ENCODE assay signal across 8 cellular contexts in the genomic region with DNA sequence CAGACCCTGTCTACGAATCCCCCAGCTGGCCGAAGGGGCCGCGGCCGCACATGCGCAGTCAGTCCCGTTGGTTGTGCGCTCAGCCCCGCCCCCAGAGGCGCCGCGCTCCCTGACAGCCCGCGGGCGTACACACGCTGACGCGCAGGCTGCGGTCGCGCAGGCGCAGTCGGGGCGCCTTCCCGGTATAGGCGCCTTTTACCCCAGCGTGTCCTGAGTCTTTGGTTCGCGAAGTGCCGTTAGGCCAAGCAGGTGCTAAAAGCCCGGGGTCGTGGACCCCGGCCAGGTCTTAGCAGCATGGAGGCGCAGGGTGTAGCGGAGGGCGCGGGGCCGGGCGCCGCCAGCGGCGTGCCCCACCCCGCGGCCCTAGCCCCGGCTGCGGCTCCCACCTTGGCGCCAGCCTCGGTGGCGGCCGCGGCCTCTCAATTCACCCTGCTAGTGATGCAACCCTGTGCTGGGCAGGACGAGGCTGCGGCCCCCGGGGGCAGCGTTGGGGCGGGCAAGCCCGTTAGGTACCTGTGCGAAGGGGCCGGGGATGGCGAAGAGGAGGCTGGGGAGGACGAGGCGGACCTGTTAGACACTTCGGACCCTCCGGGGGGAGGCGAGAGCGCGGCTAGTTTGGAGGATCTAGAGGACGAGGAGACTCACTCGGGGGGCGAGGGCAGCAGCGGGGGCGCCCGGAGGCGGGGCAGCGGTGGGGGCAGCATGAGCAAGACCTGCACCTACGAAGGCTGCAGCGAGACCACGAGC.
DNase-seq lines count a peak whose midpoint lies in the region; ATAC-seq and TF ChIP-seq lines count a peak whose summit lies in the region.

A gene with protein sequence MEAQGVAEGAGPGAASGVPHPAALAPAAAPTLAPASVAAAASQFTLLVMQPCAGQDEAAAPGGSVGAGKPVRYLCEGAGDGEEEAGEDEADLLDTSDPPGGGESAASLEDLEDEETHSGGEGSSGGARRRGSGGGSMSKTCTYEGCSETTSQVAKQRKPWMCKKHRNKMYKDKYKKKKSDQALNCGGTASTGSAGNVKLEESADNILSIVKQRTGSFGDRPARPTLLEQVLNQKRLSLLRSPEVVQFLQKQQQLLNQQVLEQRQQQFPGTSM (plus strand): TSS at position 159 of the 747 bp plus-strand sequence. CDS start 136 bp downstream, at position 295.

- peak; percentile 90 for ATAC-seq in GM18907 (IDR thresholded peaks at IDR 0.05; ENCODE audit: unreplicated experiment)
- ATAC-seq in HG03139 (IDR thresholded peaks at IDR 0.05; ENCODE audit: unreplicated experiment): peak; percentile 85
- peak; percentile 86 to 88 for ATAC-seq in activated CD4-positive, CD25-positive, alpha-beta regulatory T cell treated with anti-CD3 and anti-CD28 coated beads, Interleukin-2, amount 50 U/mL, for 24 hours

- no peak for TF ChIP-seq CTCF in AG09319 (IDR thresholded peaks at IDR 0.05; ENCODE audit: low read depth, low read length)

- DNase-seq in AG09319 (ENCODE audit: extremely low read depth, low read depth) (peak; percentile 66), NCI-H345 treated with DMSO at 0.1 percent for 48 hours (lab: John Stamatoyannopoulos, UW; ENCODE audit: unreplicated experiment) (peak; percentile 52), cerebellar cortex (ENCODE audit: low spot score) (peak; percentile 89), kidney glomerular epithelial cell (lab: John Stamatoyannopoulos, UW) (peak; percentile 84)
- peak; percentile 78 to 86 for DNase-seq in stimulated activated CD4-positive, alpha-beta T cell treated with anti-CD3 and anti-CD28 coated beads, Interleukin-15, amount 100 ng/mL, for 48 hours (ENCODE audit: low read depth in 2 of 2)

Comparison
In these comparisons a context has a peak if more than half of its experiments do, and no peak if none do; other contexts are left out.
1. Peak in every context shown above with its lines: DNase-seq and ATAC-seq.